ENCODE assay signal across 28 cellular contexts in genomic region chr7:128284102-128284501, GRCh38. TPM values are rescaled to one million over a fixed set of nuclear protein-coding genes. Genes with fewer than 3 reads are reported as not detected.
"Had no signal": no experiment of that assay in that cellular context is flagged by ENCODE, and none has a peak within 500 bp of the region (broad histone marks: within the 10 kb centered on the region; RNA-seq: fewer than 3 reads in every experiment).

No MANE protein-coding gene starts in this region.

- H3K4me1 Mint-ChIP-seq: endodermal cell, mesothelial cell of epicardium, naive B cell had no signal

- H3K27ac ChIP-seq: colonic mucosa, esophagus squamous epithelium, gastrocnemius medialis, heart right ventricle, left lung, lower lobe of right lung had no signal

- H3K36me3 ChIP-seq: colonic mucosa, left lung, lower lobe of right lung had no signal

- H3K27me3 Mint-ChIP-seq: dendritic cell treated with granulocyte-macrophage colony-stimulating factor and Interleukin-4, amounts not matched to agents 40 ng/mL and 50 ng/mL, for 4 days; effector memory CD8-positive, alpha-beta T cell; naive B cell had no signal

- H3K9me3 ChIP-seq: colonic mucosa, gastrocnemius medialis had no signal

- H3K27ac Mint-ChIP-seq: dendritic cell treated with granulocyte-macrophage colony-stimulating factor and Interleukin-4, amounts not matched to agents 40 ng/mL and 50 ng/mL, for 4 days; effector memory CD8-positive, alpha-beta T cell; endodermal cell; mesothelial cell of epicardium; naive B cell had no signal

- ATAC-seq: effector memory CD8-positive, alpha-beta T cell; gastrocnemius medialis; heart right ventricle; left cardiac atrium; left lung; left ventricle myocardium superior; lower lobe of right lung; mucosa of descending colon had no signal

- H3K4me3 Mint-ChIP-seq: dendritic cell treated with granulocyte-macrophage colony-stimulating factor and Interleukin-4, amounts not matched to agents 40 ng/mL and 50 ng/mL, for 4 days; effector memory CD8-positive, alpha-beta T cell; endodermal cell; mesothelial cell of epicardium; naive B cell had no signal

- H3K4me1 ChIP-seq: colonic mucosa, esophagus squamous epithelium, gastrocnemius medialis, heart right ventricle, left lung, lower lobe of right lung had no signal

- H3K4me3 ChIP-seq: colonic mucosa, esophagus squamous epithelium, gastrocnemius medialis, heart right ventricle, left lung, lower lobe of right lung, mucosa of descending colon had no signal

- DNase-seq: colonic mucosa; cortex of kidney; effector CD8-positive, alpha-beta T cell; effector memory CD8-positive, alpha-beta T cell; endodermal cell; esophagus squamous epithelium; foreskin fibroblast; foreskin melanocyte; gastrocnemius medialis; glutamatergic neuron; heart right ventricle; hippocampal formation; left cardiac atrium; left lung; left ventricle myocardium superior; lower lobe of right lung; mesenchymal stem cell; mucosa of descending colon; naive B cell had no signal

- H3K27me3 ChIP-seq: colonic mucosa, esophagus squamous epithelium, gastrocnemius medialis, heart right ventricle, left lung had no signal

RNA-seq across cellular contexts. Expression of gene LEP, which starts 43.0 kb away (rescaled TPM):
- total RNA-seq: chondrocyte, dermis microvascular lymphatic vessel endothelial cell, endodermal cell, endothelial cell of umbilical vein, epithelial cell of proximal tubule, esophagus squamous epithelium, glomerular endothelial cell, kidney epithelial cell, lower lobe of right lung, lung microvascular endothelial cell, mesothelial cell of epicardium had no signal
- polyA plus RNA-seq: endothelial cell of umbilical vein had no signal
